Comparison of ENCODE assay signal across 8 cellular contexts in genomic region chr6:33271608-33272357, GRCh38.
DNase-seq lines count a peak whose midpoint lies in the region; FAIRE-seq and TF ChIP-seq lines count a peak whose summit lies in the region.

Gene RPS18, plus strand, starts transcription at chr6:33272075. Its CDS starts 45 bp downstream, at chr6:33272120.
A gene with protein sequence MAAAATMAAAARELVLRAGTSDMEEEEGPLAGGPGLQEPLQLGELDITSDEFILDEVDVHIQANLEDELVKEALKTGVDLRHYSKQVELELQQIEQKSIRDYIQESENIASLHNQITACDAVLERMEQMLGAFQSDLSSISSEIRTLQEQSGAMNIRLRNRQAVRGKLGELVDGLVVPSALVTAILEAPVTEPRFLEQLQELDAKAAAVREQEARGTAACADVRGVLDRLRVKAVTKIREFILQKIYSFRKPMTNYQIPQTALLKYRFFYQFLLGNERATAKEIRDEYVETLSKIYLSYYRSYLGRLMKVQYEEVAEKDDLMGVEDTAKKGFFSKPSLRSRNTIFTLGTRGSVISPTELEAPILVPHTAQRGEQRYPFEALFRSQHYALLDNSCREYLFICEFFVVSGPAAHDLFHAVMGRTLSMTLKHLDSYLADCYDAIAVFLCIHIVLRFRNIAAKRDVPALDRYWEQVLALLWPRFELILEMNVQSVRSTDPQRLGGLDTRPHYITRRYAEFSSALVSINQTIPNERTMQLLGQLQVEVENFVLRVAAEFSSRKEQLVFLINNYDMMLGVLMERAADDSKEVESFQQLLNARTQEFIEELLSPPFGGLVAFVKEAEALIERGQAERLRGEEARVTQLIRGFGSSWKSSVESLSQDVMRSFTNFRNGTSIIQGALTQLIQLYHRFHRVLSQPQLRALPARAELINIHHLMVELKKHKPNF (minus strand): TSS chr6:33271876. CDS start chr6:33271675, 201 bp downstream.

- peaks cover 47% of the 10 kb centered on the region for H3K4me1 ChIP-seq in Loucy (ENCODE audit: insufficient read depth, low read length, poor library complexity, severe bottlenecking)

- H2AFZ ChIP-seq in Loucy (ENCODE audit: low read length), result peak within 1 kb of the TSS; percentile 96

- H3K27me3 ChIP-seq in Loucy (ENCODE audit: insufficient read depth, low read length, poor library complexity, severe bottlenecking), result peaks cover 6% of the 10 kb centered on the region

- no peak for TF ChIP-seq CTCF in Loucy (conservative IDR thresholded peaks at IDR 0.05; ENCODE audit: low read length)
- TF ChIP-seq CTCF in fibroblast of pulmonary artery (IDR thresholded peaks at IDR 0.05; ENCODE audit: low read length, missing control alignments), result no peak
- TF ChIP-seq CTCF in nephron (IDR thresholded peaks at IDR 0.05; ENCODE audit: unreplicated experiment in 3 of 3), result no peak

- peaks cover 5% of the 10 kb centered on the region; the same call in 1 of the 2 replicates for H3F3A ChIP-seq in Loucy (ENCODE audit: low read depth)

- peak within 1 kb of the TSS; percentile 94 for H3K9ac ChIP-seq in Loucy (ENCODE audit: low read depth, low read length, poor library complexity, severe bottlenecking)

- peaks cover 59% of the 10 kb centered on the region for H3K4me1 Mint-ChIP-seq in nephron
- peaks cover 61% of the 10 kb centered on the region for H3K4me1 Mint-ChIP-seq in stimulated activated naive CD8-positive, alpha-beta T cell treated with anti-CD3 and anti-CD28 coated beads, Interleukin-15, Interleukin-2, amounts not matched to agents 100 ng/mL and 50 ng/mL, for 24 hours (ENCODE audit: low read depth)

- H3K36me3 Mint-ChIP-seq in nephron (ENCODE audit: low read depth), result peaks cover 54% of the 10 kb centered on the region
- H3K36me3 Mint-ChIP-seq in stimulated activated naive CD8-positive, alpha-beta T cell treated with anti-CD3 and anti-CD28 coated beads, Interleukin-15, Interleukin-2, amounts not matched to agents 100 ng/mL and 50 ng/mL, for 24 hours (ENCODE audit: low read depth), result peaks cover 78% of the 10 kb centered on the region

- H3K9me2 ChIP-seq in Loucy (replicated peaks; ENCODE audit: low read depth, low read length), result no peaks in the 10 kb centered on the region

- peak; percentile 99 for DNase-seq in EL
- DNase-seq in H54 (ENCODE audit: insufficient read length, low spot score), result no peak
- DNase-seq in activated T-helper 9 cell treated with anti-CD3 and anti-CD28 coated beads, Interleukin-2, amount 50 U/mL, for 16 hours (ENCODE audit: low read depth), result peak; percentile 81
- DNase-seq in fibroblast of pulmonary artery (ENCODE audit: low read depth), result peak; percentile 100

- H3K27me3 Mint-ChIP-seq in nephron (ENCODE audit: low read depth), result no peaks in the 10 kb centered on the region
- no peaks in the 10 kb centered on the region for H3K27me3 Mint-ChIP-seq in stimulated activated naive CD8-positive, alpha-beta T cell treated with anti-CD3 and anti-CD28 coated beads, Interleukin-15, Interleukin-2, amounts not matched to agents 100 ng/mL and 50 ng/mL, for 24 hours

- H3K4me3 ChIP-seq in Loucy (ENCODE audit: low read length, poor library complexity, severe bottlenecking), result peak within 1 kb of the TSS; percentile 95
- peak within 1 kb of the TSS; percentile 100 for H3K4me3 ChIP-seq in fibroblast of pulmonary artery (replicated peaks; ENCODE audit: low read depth, low read length)

- peak within 1 kb of the TSS; percentile 96 to 97 (median 97) for H3K4me3 Mint-ChIP-seq in nephron
- peak within 1 kb of the TSS; percentile 99 for H3K4me3 Mint-ChIP-seq in stimulated activated naive CD8-positive, alpha-beta T cell treated with anti-CD3 and anti-CD28 coated beads, Interleukin-15, Interleukin-2, amounts not matched to agents 100 ng/mL and 50 ng/mL, for 24 hours

- peak within 1 kb of the TSS; percentile 100 for H3K27ac Mint-ChIP-seq in nephron
- peak within 1 kb of the TSS; percentile 99 for H3K27ac Mint-ChIP-seq in stimulated activated naive CD8-positive, alpha-beta T cell treated with anti-CD3 and anti-CD28 coated beads, Interleukin-15, Interleukin-2, amounts not matched to agents 100 ng/mL and 50 ng/mL, for 24 hours

- peak within 1 kb of the TSS; percentile 99 for H3K4me2 ChIP-seq in Loucy (ENCODE audit: low read depth, low read length, poor library complexity, severe bottlenecking)

- peaks cover 44% of the 10 kb centered on the region for H3K36me3 ChIP-seq in Loucy (ENCODE audit: insufficient read depth, low read length)

- peaks cover 45% of the 10 kb centered on the region for H4K20me1 ChIP-seq in Loucy (ENCODE audit: insufficient read depth, low read length, poor library complexity, severe bottlenecking)

- no peaks in the 10 kb centered on the region for H3K9me3 ChIP-seq in Loucy (ENCODE audit: insufficient read depth, low read depth, low read length)

- peak; percentile 98 for TF ChIP-seq POLR2A in H54 (IDR thresholded peaks at IDR 0.05; ENCODE audit: low read depth, low read length)
- TF ChIP-seq POLR2A in Raji (IDR thresholded peaks at IDR 0.05; ENCODE audit: insufficient read depth, low read depth, low read length), result peak; percentile 98

- FAIRE-seq in H54 (lab: Jason Lieb, UNC), result peak; percentile 85

- H3K79me2 ChIP-seq in Loucy (ENCODE audit: insufficient read depth, low read length), result peaks cover 77% of the 10 kb centered on the region

- H3K9me3 Mint-ChIP-seq in nephron, result no peaks in the 10 kb centered on the region
- H3K9me3 Mint-ChIP-seq in stimulated activated naive CD8-positive, alpha-beta T cell treated with anti-CD3 and anti-CD28 coated beads, Interleukin-15, Interleukin-2, amounts not matched to agents 100 ng/mL and 50 ng/mL, for 24 hours, result no peaks in the 10 kb centered on the region
